Comparison of ENCODE assay signal across 28 cellular contexts in genomic region chr14:24236689-24237462, GRCh38. TPM values are rescaled to one million over a fixed set of nuclear protein-coding genes. Genes with fewer than 3 reads are reported as not detected.
A peak's percentile ranks its signal among the peaks of the same experiment; 100 is the strongest.
DNase-seq lines count a peak whose midpoint lies in the region; ATAC-seq, FAIRE-seq and TF ChIP-seq lines count a peak whose summit lies in the region.
"Had no signal": no experiment of that assay in that cellular context is flagged by ENCODE, and none has a peak within 500 bp of the region (broad histone marks: within the 10 kb centered on the region; RNA-seq: fewer than 3 reads in every experiment).

No MANE protein-coding gene starts in this region.

- no peak for FAIRE-seq in frontal cortex (lab: Jason Lieb, UNC)
- FAIRE-seq: A549, keratinocyte had no signal

- H3K4me1 ChIP-seq in psoas muscle: peaks cover 76% of the 10 kb centered on the region

- TF ChIP-seq POLR2A in GM19193 (IDR thresholded peaks at IDR 0.05; ENCODE audit: extremely low read depth, insufficient read depth, insufficient read length): peak; percentile 22

- no peak overlapping the region for H3K4me3 ChIP-seq in psoas muscle
- H3K4me3 ChIP-seq: A549, esophagus muscularis mucosa, gastroesophageal sphincter, HAP-1, lower lobe of right lung, Peyer's patch, right atrium auricular region had no signal

- peak overlapping the region; percentile 39 for H3K27ac Mint-ChIP-seq in activated CD4-positive, alpha-beta T cell treated with anti-CD3 and anti-CD28 coated beads, Interleukin-2, amount 10 ng/mL, durations not matched to agents 7 days and 5 days
- H3K27ac Mint-ChIP-seq: WTC11 had no signal

- H3K36me3 Mint-ChIP-seq in activated CD4-positive, alpha-beta T cell treated with anti-CD3 and anti-CD28 coated beads, Interleukin-2, amount 10 ng/mL, durations not matched to agents 7 days and 5 days (ENCODE audit: low read depth): peaks cover 71% of the 10 kb centered on the region

- ATAC-seq in psoas muscle (no peak), GM21515 (IDR thresholded peaks at IDR 0.05; ENCODE audit: unreplicated experiment) (no peak)
- ATAC-seq: A549; activated T-cell treated with anti-CD3 and anti-CD28 coated beads, Interleukin-2, amount 50 U/mL, for 72 hours; gastroesophageal sphincter; lower lobe of right lung; WTC11 had no signal

- POLR2A ChIA-PET in activated CD4-positive, alpha-beta T cell treated with anti-CD3 and anti-CD28 coated beads, Interleukin-2, amount 10 ng/mL, durations not matched to agents 7 days and 5 days (lab: Charles Lee): no interaction called here

- H3K9me3 Mint-ChIP-seq in activated CD4-positive, alpha-beta T cell treated with anti-CD3 and anti-CD28 coated beads, Interleukin-2, amount 10 ng/mL, durations not matched to agents 7 days and 5 days: no peaks in the 10 kb centered on the region
- H3K9me3 Mint-ChIP-seq: activated T-cell treated with anti-CD3 and anti-CD28 coated beads, Interleukin-2, amount 50 U/mL, for 72 hours; type B pancreatic cell; WTC11 had no signal

- TF ChIP-seq CTCF in psoas muscle (IDR thresholded peaks at IDR 0.05): no peak

- WGBS in psoas muscle, 3 donors: 87 to 90% (median 88%) methylated on average over 6 of the region's 6 CpGs

- intact Hi-C loops in psoas muscle (cut with DNase I): no loop called here

- no peaks in the 10 kb centered on the region for H3K9me3 ChIP-seq in psoas muscle
- H3K9me3 ChIP-seq: A549, BE2C, esophagus muscularis mucosa, gastroesophageal sphincter, HAP-1, lower lobe of right lung, Peyer's patch, right atrium auricular region, SK-N-SH had no signal

- no peaks in the 10 kb centered on the region for H3K27me3 Mint-ChIP-seq in activated CD4-positive, alpha-beta T cell treated with anti-CD3 and anti-CD28 coated beads, Interleukin-2, amount 10 ng/mL, durations not matched to agents 7 days and 5 days
- H3K27me3 Mint-ChIP-seq: type B pancreatic cell had no signal

- H3K36me3 ChIP-seq in psoas muscle (ENCODE audit: insufficient read depth in 1 of 2, low read depth in 1 of 2): peaks cover 27 to 79% of the 10 kb centered on the region in 2 donors

- H3K4me1 Mint-ChIP-seq in activated CD4-positive, alpha-beta T cell treated with anti-CD3 and anti-CD28 coated beads, Interleukin-2, amount 10 ng/mL, durations not matched to agents 7 days and 5 days: peaks cover 77% of the 10 kb centered on the region

- DNase-seq in activated CD4-positive, alpha-beta T cell treated with anti-CD3 and anti-CD28 coated beads, Interleukin-2, amount 10 ng/mL, durations not matched to agents 7 days and 5 days: no peak
- DNase-seq in activated CD4-positive, alpha-beta T cell treated with anti-CD3 and anti-CD28 coated beads for 1 hour: no peak
- DNase-seq in epithelial cell of prostate (ENCODE audit: low read depth, low spot score) (no peak), psoas muscle (no peak), NCI-H1092 treated with DMSO at 0.1 percent for 48 hours (lab: John Stamatoyannopoulos, UW) (no peak), frontal cortex (ENCODE audit: low spot score in 2 of 2) (no peak)
- DNase-seq: activated T-cell treated with anti-CD3 and anti-CD28 coated beads, Interleukin-2, amount 50 U/mL, for 72 hours; BE2C; brain microvascular endothelial cell; effector CD8-positive, alpha-beta T cell; KG1; lower lobe of right lung; NCI-H1436 treated with DMSO at 0.1 percent for 48 hours; NCI-H524; Peyer's patch; SK-N-SH; stimulated activated CD4-positive, alpha-beta T cell treated with anti-CD3 and anti-CD28 coated beads, Interleukin-4, amount 100 ng/mL, for 24 hours; T1000 had no signal

- H3K27ac ChIP-seq in epithelial cell of prostate (peak overlapping the region; percentile 98), psoas muscle (peak overlapping the region; percentile 19)
- H3K27ac ChIP-seq: A549, brain microvascular endothelial cell, lower lobe of right lung, Peyer's patch, right atrium auricular region had no signal

- no peaks in the 10 kb centered on the region for H3K27me3 ChIP-seq in psoas muscle (ENCODE audit: insufficient read depth in 3 of 3, low read length in 2 of 3)
- H3K27me3 ChIP-seq: BE2C, brain microvascular endothelial cell, esophagus muscularis mucosa, gastroesophageal sphincter, Peyer's patch, right atrium auricular region had no signal

- H3K4me3 Mint-ChIP-seq in activated CD4-positive, alpha-beta T cell treated with anti-CD3 and anti-CD28 coated beads, Interleukin-2, amount 10 ng/mL, durations not matched to agents 7 days and 5 days: no peak overlapping the region
- H3K4me3 Mint-ChIP-seq: activated T-cell treated with anti-CD3 and anti-CD28 coated beads, Interleukin-2, amount 50 U/mL, for 72 hours; WTC11 had no signal

- CTCF ChIA-PET in activated CD4-positive, alpha-beta T cell treated with anti-CD3 and anti-CD28 coated beads, Interleukin-2, amount 10 ng/mL, durations not matched to agents 7 days and 5 days (lab: Charles Lee): interaction anchor here (1.1 to 1.7 kb wide), 3 partner anchors 10 to 97 kb away, joined by 3 to 8 read pairs (median 5); no protein-coding TSS in a partner anchor

RNA-seq across cellular contexts. Expression of gene GMPR2, which starts 4.1 kb away (rescaled TPM):
- 10 to 100 TPM; 72.0 to 74.5 TPM for total RNA-seq in activated CD4-positive, alpha-beta T cell treated with anti-CD3 and anti-CD28 coated beads, Interleukin-2, amount 10 ng/mL, durations not matched to agents 7 days and 5 days
- total RNA-seq in psoas muscle: 10 to 100 TPM; 19.7 to 33.1 (median 27.9) TPM
- polyA plus RNA-seq in psoas muscle: 10 to 100 TPM; 17.7 to 24.0 (median 21.7) TPM
- total RNA-seq in frontal cortex: 51.8 TPM

RNA-seq across cellular contexts. Expression of gene NEDD8, which starts 4.7 kb away (rescaled TPM):
- total RNA-seq in activated CD4-positive, alpha-beta T cell treated with anti-CD3 and anti-CD28 coated beads, Interleukin-2, amount 10 ng/mL, durations not matched to agents 7 days and 5 days: 100 to 1,000 TPM; 178 to 229 TPM
- total RNA-seq in psoas muscle (100 to 1,000 TPM; 135 to 206 (median 159) TPM), frontal cortex (62.8 TPM)
- 100 to 1,000 TPM; 214 to 315 (median 297) TPM for polyA plus RNA-seq in psoas muscle

RNA-seq across cellular contexts. Expression of gene TINF2, which starts 5.5 kb away (rescaled TPM):
- 100 to 1,000 TPM; 130 to 141 TPM for total RNA-seq in activated CD4-positive, alpha-beta T cell treated with anti-CD3 and anti-CD28 coated beads, Interleukin-2, amount 10 ng/mL, durations not matched to agents 7 days and 5 days
- total RNA-seq in psoas muscle (10 to 100 TPM; 36.6 to 69.6 (median 65.2) TPM), frontal cortex (42.4 TPM)
- 100 to 1,000 TPM in 1 of 3 donors, 10 to 100 TPM in 2; 37.8 to 103 (median 48.3) TPM for polyA plus RNA-seq in psoas muscle

RNA-seq across cellular contexts. Expression of gene MDP1, which starts 21.0 kb away (rescaled TPM):
- 10 to 100 TPM; 10.1 to 10.7 TPM for total RNA-seq in activated CD4-positive, alpha-beta T cell treated with anti-CD3 and anti-CD28 coated beads, Interleukin-2, amount 10 ng/mL, durations not matched to agents 7 days and 5 days
- 10 to 100 TPM in 3 of 4 donors, 1 to 10 TPM in 1; 9.4 to 16.3 (median 12.1) TPM for total RNA-seq in psoas muscle
- polyA plus RNA-seq in psoas muscle: 10 to 100 TPM in 2 of 3 donors, 1 to 10 TPM in 1; 6.2 to 19.7 (median 13.0) TPM
- total RNA-seq in frontal cortex: 18.8 TPM

RNA-seq across cellular contexts. Expression of gene CHMP4A, which starts 23.6 kb away (rescaled TPM):
- 10 to 100 TPM; 79.8 to 93.2 TPM for total RNA-seq in activated CD4-positive, alpha-beta T cell treated with anti-CD3 and anti-CD28 coated beads, Interleukin-2, amount 10 ng/mL, durations not matched to agents 7 days and 5 days
- total RNA-seq in psoas muscle (10 to 100 TPM; 12.3 to 18.2 (median 15.7) TPM), frontal cortex (40.4 TPM)
- 10 to 100 TPM; 29.6 to 42.1 (median 29.9) TPM for polyA plus RNA-seq in psoas muscle
